ENCODE assay signal across 24 cellular contexts in genomic region chr6:123940551-123940950, GRCh38.
"Had no signal": no experiment of that assay in that cellular context is flagged by ENCODE, and none has a peak within 500 bp of the region (broad histone marks: within the 10 kb centered on the region; RNA-seq: fewer than 3 reads in every experiment).

No MANE protein-coding gene starts in this region.

- H3K9me3 Mint-ChIP-seq: activated naive CD8-positive, alpha-beta T cell treated with anti-CD3 and anti-CD28 coated beads, Interleukin-2, amount 50 U/mL, for 24 hours; activated T-helper 1 cell treated with anti-CD3 and anti-CD28 coated beads, Interleukin-12 subunit alpha, Interleukin-12 subunit beta, Interleukin-2, Interleukin-4 antibody, amounts not matched to agents 30 ng/mL and 10 ng/mL and 1 ng/mL, durations not matched to agents 14 hours and 24 hours and 36 hours; natural killer cell treated with Interleukin-12 subunit alpha and Interleukin-12 subunit beta and Interleukin-15 and Interleukin-18, amount 100 ng/mL, for 72 hours; stimulated activated naive CD8-positive, alpha-beta T cell treated with anti-CD3 and anti-CD28 coated beads, Interleukin-15, Interleukin-2, amounts not matched to agents 100 ng/mL and 50 ng/mL, for 24 hours; T-helper 1 cell treated with Interleukin-12 subunit alpha and Interleukin-12 subunit beta and Interleukin-4 antibody, amounts not matched to agents 30 μg/mL and 1 μg/mL, for 36 hours had no signal

- H3K9me3 ChIP-seq: ovary, prostate gland, thyroid gland had no signal

- H3K36me3 ChIP-seq: ovary, prostate gland, thyroid gland had no signal

- H2AFZ ChIP-seq: hepatocyte had no signal

- H3K4me2 ChIP-seq: hepatocyte had no signal

- H3K4me3 ChIP-seq: hepatocyte, ovary, prostate gland, thyroid gland had no signal

- H3K27ac ChIP-seq: hepatocyte, ovary, prostate gland, thyroid gland had no signal

- H3K4me1 ChIP-seq: prostate gland, thyroid gland had no signal

- H3K27ac Mint-ChIP-seq: activated CD4-positive, alpha-beta memory T cell treated with anti-CD3 and anti-CD28 coated beads, Interleukin-2, amount 10 ng/mL, durations not matched to agents 7 days and 5 days; activated CD8-positive, alpha-beta memory T cell treated with anti-CD3 and anti-CD28 coated beads, Interleukin-2, amount 10 ng/mL, durations not matched to agents 7 days and 5 days; activated naive CD8-positive, alpha-beta T cell treated with anti-CD3 and anti-CD28 coated beads, Interleukin-2, amount 50 U/mL, for 24 hours; activated T-helper 1 cell treated with anti-CD3 and anti-CD28 coated beads, Interleukin-12 subunit alpha, Interleukin-12 subunit beta, Interleukin-2, Interleukin-4 antibody, amounts not matched to agents 30 ng/mL and 10 ng/mL and 1 ng/mL, durations not matched to agents 14 hours and 24 hours and 36 hours; natural killer cell treated with Interleukin-12 subunit alpha and Interleukin-12 subunit beta and Interleukin-15 and Interleukin-18, amount 100 ng/mL, for 72 hours; stimulated activated naive CD8-positive, alpha-beta T cell treated with anti-CD3 and anti-CD28 coated beads, Interleukin-15, Interleukin-2, amounts not matched to agents 100 ng/mL and 50 ng/mL, for 24 hours; T-helper 1 cell treated with Interleukin-12 subunit alpha and Interleukin-12 subunit beta and Interleukin-4 antibody, amounts not matched to agents 30 μg/mL and 1 μg/mL, for 36 hours had no signal

- H3K79me2 ChIP-seq: hepatocyte had no signal

- ATAC-seq: activated CD8-positive, alpha-beta memory T cell treated with anti-CD3 and anti-CD28 coated beads, Interleukin-2, amount 10 ng/mL, durations not matched to agents 7 days and 5 days; activated naive CD8-positive, alpha-beta T cell treated with anti-CD3 and anti-CD28 coated beads, Interleukin-2, amount 50 U/mL, for 24 hours; left ventricle myocardium superior; natural killer cell treated with Interleukin-12 subunit alpha and Interleukin-12 subunit beta and Interleukin-15 and Interleukin-18, amount 100 ng/mL, for 72 hours had no signal

- H3K36me3 Mint-ChIP-seq: activated CD8-positive, alpha-beta memory T cell treated with anti-CD3 and anti-CD28 coated beads, Interleukin-2, amount 10 ng/mL, durations not matched to agents 7 days and 5 days; natural killer cell treated with Interleukin-12 subunit alpha and Interleukin-12 subunit beta and Interleukin-15 and Interleukin-18, amount 100 ng/mL, for 72 hours had no signal

- H3K4me1 Mint-ChIP-seq: activated CD4-positive, alpha-beta memory T cell treated with anti-CD3 and anti-CD28 coated beads, Interleukin-2, amount 10 ng/mL, durations not matched to agents 7 days and 5 days; activated CD8-positive, alpha-beta memory T cell treated with anti-CD3 and anti-CD28 coated beads, Interleukin-2, amount 10 ng/mL, durations not matched to agents 7 days and 5 days; activated naive CD8-positive, alpha-beta T cell treated with anti-CD3 and anti-CD28 coated beads, Interleukin-2, amount 50 U/mL, for 24 hours; central memory CD8-positive, alpha-beta T cell had no signal

- H3K27me3 ChIP-seq: hepatocyte, ovary, thyroid gland had no signal

- H3K27me3 Mint-ChIP-seq: activated CD4-positive, alpha-beta memory T cell treated with anti-CD3 and anti-CD28 coated beads, Interleukin-2, amount 10 ng/mL, durations not matched to agents 7 days and 5 days; activated CD8-positive, alpha-beta memory T cell treated with anti-CD3 and anti-CD28 coated beads, Interleukin-2, amount 10 ng/mL, durations not matched to agents 7 days and 5 days; activated naive CD8-positive, alpha-beta T cell treated with anti-CD3 and anti-CD28 coated beads, Interleukin-2, amount 50 U/mL, for 24 hours; central memory CD8-positive, alpha-beta T cell; natural killer cell treated with Interleukin-12 subunit alpha and Interleukin-12 subunit beta and Interleukin-15 and Interleukin-18, amount 100 ng/mL, for 72 hours; stimulated activated naive CD8-positive, alpha-beta T cell treated with anti-CD3 and anti-CD28 coated beads, Interleukin-15, Interleukin-2, amounts not matched to agents 100 ng/mL and 50 ng/mL, for 24 hours had no signal

- H3K4me3 Mint-ChIP-seq: activated CD4-positive, alpha-beta memory T cell treated with anti-CD3 and anti-CD28 coated beads, Interleukin-2, amount 10 ng/mL, durations not matched to agents 7 days and 5 days; activated CD8-positive, alpha-beta memory T cell treated with anti-CD3 and anti-CD28 coated beads, Interleukin-2, amount 10 ng/mL, durations not matched to agents 7 days and 5 days; activated naive CD8-positive, alpha-beta T cell treated with anti-CD3 and anti-CD28 coated beads, Interleukin-2, amount 50 U/mL, for 24 hours; activated T-helper 1 cell treated with anti-CD3 and anti-CD28 coated beads, Interleukin-12 subunit alpha, Interleukin-12 subunit beta, Interleukin-2, Interleukin-4 antibody, amounts not matched to agents 30 ng/mL and 10 ng/mL and 1 ng/mL, durations not matched to agents 14 hours and 24 hours and 36 hours; central memory CD8-positive, alpha-beta T cell; natural killer cell treated with Interleukin-12 subunit alpha and Interleukin-12 subunit beta and Interleukin-15 and Interleukin-18, amount 100 ng/mL, for 72 hours; stimulated activated naive CD8-positive, alpha-beta T cell treated with anti-CD3 and anti-CD28 coated beads, Interleukin-15, Interleukin-2, amounts not matched to agents 100 ng/mL and 50 ng/mL, for 24 hours; T-helper 1 cell treated with Interleukin-12 subunit alpha and Interleukin-12 subunit beta and Interleukin-4 antibody, amounts not matched to agents 30 μg/mL and 1 μg/mL, for 36 hours had no signal

- DNase-seq: activated CD4-positive, alpha-beta memory T cell treated with anti-CD3 and anti-CD28 coated beads, Interleukin-2, amount 10 ng/mL, durations not matched to agents 7 days and 5 days; activated CD4-positive, alpha-beta T cell treated with anti-CD3 and anti-CD28 coated beads for 48 hours; activated CD8-positive, alpha-beta memory T cell treated with anti-CD3 and anti-CD28 coated beads, Interleukin-2, amount 10 ng/mL, durations not matched to agents 7 days and 5 days; activated gamma-delta T cell; activated naive CD4-positive, alpha-beta T cell treated with anti-CD3 and anti-CD28 coated beads, Interleukin-2, amount 50 U/mL, for 16 hours; activated naive CD8-positive, alpha-beta T cell treated with anti-CD3 and anti-CD28 coated beads, Interleukin-2, amount 50 U/mL, for 24 hours; anterior cingulate cortex; cortex of kidney; erythroblast; foreskin melanocyte; glutamatergic neuron; left ventricle myocardium superior; ovary; stimulated activated CD4-positive, alpha-beta T cell treated with anti-CD3 and anti-CD28 coated beads, Interleukin-4, amount 100 ng/mL, for 24 hours; substantia nigra; T1000; thyroid gland had no signal
